ENCODE assay signal across 6 cellular contexts in the genomic region with DNA sequence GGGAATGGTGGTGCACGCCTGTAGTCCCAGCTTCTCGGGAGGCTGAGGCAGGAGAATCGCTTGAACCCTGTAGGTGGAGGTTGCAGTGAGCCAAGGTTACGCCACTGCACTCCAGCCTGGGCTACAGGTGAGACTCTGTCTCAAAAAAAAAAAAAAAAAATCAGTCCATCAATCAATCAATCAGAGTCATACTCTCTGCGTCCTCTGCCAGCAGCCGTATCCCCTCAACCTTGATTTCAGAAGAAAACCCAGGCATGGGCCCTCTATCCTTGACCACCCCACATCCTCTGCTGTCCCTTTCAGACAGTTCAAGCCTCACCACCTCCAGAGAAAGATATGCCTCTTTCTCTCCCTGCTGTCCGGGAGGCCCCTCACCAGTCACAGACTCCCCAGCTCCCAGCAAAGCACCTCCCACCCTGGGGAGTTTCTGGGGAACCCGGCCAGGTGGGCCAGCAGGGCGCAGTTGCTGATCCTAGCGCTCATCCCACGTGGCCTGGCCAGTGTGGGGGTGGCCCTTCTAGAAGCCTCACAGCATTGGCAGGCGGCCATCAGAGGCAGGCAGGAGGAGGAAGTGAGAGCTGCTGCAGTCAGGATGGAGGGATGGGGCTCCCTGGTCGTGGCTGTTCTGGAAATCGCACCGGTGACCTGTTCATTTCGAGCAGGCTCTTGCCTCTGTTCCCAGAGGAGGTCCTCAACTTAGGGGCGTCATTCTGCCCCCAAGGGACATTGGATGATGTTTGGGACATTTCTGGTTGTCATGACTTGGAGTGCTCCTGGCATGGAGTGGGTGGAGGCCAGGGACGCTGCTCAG. TPM values are rescaled to one million over a fixed set of nuclear protein-coding genes. Genes with fewer than 3 reads are reported as not detected.
DNase-seq lines count a peak whose midpoint lies in the region; ATAC-seq and TF ChIP-seq lines count a peak whose summit lies in the region.

No MANE protein-coding gene starts in this region.

- intact Hi-C loops in Caco-2 (cut with micrococcal nuclease; ENCODE audit: unreplicated experiment), result no loop called here

- BruUV-seq in Caco-2 (replicated peaks; lab: Mats Ljungman, UMichigan), result no TSS peak

- peak; percentile 38 for TF ChIP-seq POLR2A in GM15510 (IDR thresholded peaks at IDR 0.05; ENCODE audit: borderline replicate concordance, extremely low read depth, insufficient read length)

- H3K36me3 Mint-ChIP-seq in stimulated activated naive B cell treated with anti-CD40 and anti-IgM and Interleukin-4, amounts not matched to agents 10 μg/mL and 1 μg/mL and 100 μg/mL, for 72 hours, result peaks cover 16 to 17% of the 10 kb centered on the region in 2 donors
- H3K36me3 Mint-ChIP-seq in Caco-2 (ENCODE audit: insufficient read depth, unreplicated experiment), result peaks cover 24% of the 10 kb centered on the region

- peak; percentile 54 to 58 for ATAC-seq in stimulated activated naive B cell treated with anti-CD40 and anti-IgM and Interleukin-4, amounts not matched to agents 10 μg/mL and 1 μg/mL and 100 μg/mL, for 72 hours (replicated peaks)
- ATAC-seq in HG03571 (IDR thresholded peaks at IDR 0.05; ENCODE audit: unreplicated experiment), result no peak

- peaks cover 18 to 35% of the 10 kb centered on the region in 2 donors for H3K4me1 Mint-ChIP-seq in stimulated activated naive B cell treated with anti-CD40 and anti-IgM and Interleukin-4, amounts not matched to agents 10 μg/mL and 1 μg/mL and 100 μg/mL, for 72 hours
- H3K4me1 Mint-ChIP-seq in Caco-2 (ENCODE audit: low read depth, unreplicated experiment), result no peaks in the 10 kb centered on the region

- H3K36me3 ChIP-seq in Caco-2 (ENCODE audit: control insufficient read depth, insufficient read depth, low read length), result no peaks in the 10 kb centered on the region

- POLR2A ChIA-PET in Caco-2 (lab: Charles Lee), result no interaction called here

- DNase-seq in OCI-M1 (lab: John Stamatoyannopoulos, UW) (peak; percentile 82), fibroblast of pulmonary artery (ENCODE audit: low read depth) (peak; percentile 82), Caco-2 (no peak)
- peak; percentile 81 for DNase-seq in stimulated activated naive B cell treated with anti-CD40 and anti-IgM and Interleukin-4, amounts not matched to agents 10 μg/mL and 1 μg/mL and 100 μg/mL, for 72 hours

- H3K27me3 Mint-ChIP-seq in stimulated activated naive B cell treated with anti-CD40 and anti-IgM and Interleukin-4, amounts not matched to agents 10 μg/mL and 1 μg/mL and 100 μg/mL, for 72 hours, result no peaks in the 10 kb centered on the region
- no peaks in the 10 kb centered on the region for H3K27me3 Mint-ChIP-seq in Caco-2 (ENCODE audit: insufficient read depth, unreplicated experiment)

- H3K9me3 Mint-ChIP-seq in stimulated activated naive B cell treated with anti-CD40 and anti-IgM and Interleukin-4, amounts not matched to agents 10 μg/mL and 1 μg/mL and 100 μg/mL, for 72 hours, result no peaks in the 10 kb centered on the region
- no peaks in the 10 kb centered on the region for H3K9me3 Mint-ChIP-seq in Caco-2 (ENCODE audit: unreplicated experiment)

- no peaks in the 10 kb centered on the region for H3K9me3 ChIP-seq in Caco-2

- H3K4me3 Mint-ChIP-seq in stimulated activated naive B cell treated with anti-CD40 and anti-IgM and Interleukin-4, amounts not matched to agents 10 μg/mL and 1 μg/mL and 100 μg/mL, for 72 hours, result peak overlapping the region; percentile 66 to 71
- H3K4me3 Mint-ChIP-seq in Caco-2 (ENCODE audit: unreplicated experiment), result no peak overlapping the region

- H3K4me3 ChIP-seq in fibroblast of pulmonary artery (replicated peaks; ENCODE audit: low read depth, low read length) (no peak overlapping the region), Caco-2 (ENCODE audit: low read depth, low read length) (no peak overlapping the region)

- no peaks in the 10 kb centered on the region for H3K27me3 ChIP-seq in Caco-2 (replicated peaks; ENCODE audit: control insufficient read depth, insufficient read depth, low read length)

- peaks cover 3% of the 10 kb centered on the region; the same call in 1 of the 2 replicates for H3K4me1 ChIP-seq in Caco-2

- H3K27ac Mint-ChIP-seq in stimulated activated naive B cell treated with anti-CD40 and anti-IgM and Interleukin-4, amounts not matched to agents 10 μg/mL and 1 μg/mL and 100 μg/mL, for 72 hours, result peak overlapping the region; percentile 97
- no peak overlapping the region for H3K27ac Mint-ChIP-seq in Caco-2 (ENCODE audit: unreplicated experiment)

- CTCF ChIA-PET in Caco-2 (lab: Charles Lee), result no interaction called here

- TF ChIP-seq CTCF in fibroblast of pulmonary artery (IDR thresholded peaks at IDR 0.05; ENCODE audit: low read length, missing control alignments) (no peak), Caco-2 (IDR thresholded peaks at IDR 0.05; ENCODE audit: insufficient read depth in 1 of 2, low read depth in 1 of 2, low read length in 1 of 2, severe bottlenecking in 1 of 2, unreplicated experiment in 1 of 2) (no peak)

RNA-seq across cellular contexts. Expression of a gene that starts 10.2 kb away (rescaled TPM):
- total RNA-seq in Caco-2 (2022), result not detected in 2 replicates

RNA-seq across cellular contexts. Expression of a gene that starts 15.6 kb away (rescaled TPM):
- total RNA-seq in Caco-2 (2022), result not detected in 2 replicates

RNA-seq across cellular contexts. Expression of a gene that starts 17.3 kb away (rescaled TPM):
- total RNA-seq in Caco-2 (2022), result 19.3 and 19.4 TPM in 2 replicates

RNA-seq across cellular contexts. Expression of a gene that starts 29.8 kb away (rescaled TPM):
- total RNA-seq in Caco-2 (2022), result 129 and 135 TPM in 2 replicates

RNA-seq across cellular contexts. Expression of a gene that starts 30.3 kb away (rescaled TPM):
- 119 TPM in 2 replicates for total RNA-seq in Caco-2 (2022)

Comparison
In these comparisons a context has a peak if more than half of its experiments do, and no peak if none do; other contexts are left out.
1. DNase-seq: peak in OCI-M1 (single experiment), fibroblast of pulmonary artery (single experiment) and stimulated activated naive B cell treated with anti-CD40 and anti-IgM and Interleukin-4, amounts not matched to agents 10 μg/mL and 1 μg/mL and 100 μg/mL, for 72 hours (single experiment); none in Caco-2 (0 of 2).